ENCODE assay signal across 25 cellular contexts in genomic region chr6:52077180-52077884, GRCh38. TPM values are rescaled to one million over a fixed set of nuclear protein-coding genes. Genes with fewer than 3 reads are reported as not detected.
DNase-seq lines count a peak whose midpoint lies in the region; ATAC-seq and TF ChIP-seq lines count a peak whose summit lies in the region.
"Had no signal": no experiment of that assay in that cellular context is flagged by ENCODE, and none has a peak within 500 bp of the region (broad histone marks: within the 10 kb centered on the region; RNA-seq: fewer than 3 reads in every experiment).

No MANE protein-coding gene starts in this region.

- no peak overlapping the region for H3K4me2 ChIP-seq in mesendoderm (ENCODE audit: low read length)

- H3K9ac ChIP-seq in ES-I3 (ENCODE audit: low read depth, low read length) (peak overlapping the region; percentile 26; the same call in 1 of the 2 replicates), mesendoderm (ENCODE audit: low read length) (no peak overlapping the region)

- no peaks in the 10 kb centered on the region for H3K27me3 ChIP-seq in mesendoderm (ENCODE audit: insufficient read depth, low read length, poor library complexity)
- H3K27me3 ChIP-seq: esophagus muscularis mucosa, thyroid gland had no signal

- H3K18ac ChIP-seq in mesendoderm (ENCODE audit: low read length), result peak overlapping the region; percentile 87

- no peak overlapping the region for H3K4me3 ChIP-seq in mesendoderm (ENCODE audit: low read length)
- H3K4me3 ChIP-seq: esophagus muscularis mucosa, gastroesophageal sphincter, thyroid gland had no signal

- H3K4me1 ChIP-seq in ES-I3 (ENCODE audit: insufficient read depth, low read length), result peaks cover 33% of the 10 kb centered on the region
- peaks cover 8% of the 10 kb centered on the region for H3K4me1 ChIP-seq in mesendoderm (ENCODE audit: control insufficient read depth, low read depth, low read length)
- H3K4me1 ChIP-seq: esophagus muscularis mucosa, gastroesophageal sphincter had no signal

- H4K5ac ChIP-seq in mesendoderm (ENCODE audit: low read length), result no peak overlapping the region

- H3K27me3 Mint-ChIP-seq in activated naive CD8-positive, alpha-beta T cell treated with anti-CD3 and anti-CD28 coated beads for 36 hours, result peaks cover 44% of the 10 kb centered on the region
- H3K27me3 Mint-ChIP-seq in mesothelial cell of epicardium (ENCODE audit: low read depth), result peaks cover 35% of the 10 kb centered on the region
- H3K27me3 Mint-ChIP-seq: stimulated activated naive B cell treated with anti-CD40 and anti-IgM and Interleukin-4, amounts not matched to agents 10 μg/mL and 1 μg/mL and 100 μg/mL, for 72 hours had no signal

- H4K8ac ChIP-seq in mesendoderm (ENCODE audit: low read depth, low read length), result no peak overlapping the region

- no peaks in the 10 kb centered on the region for H3K36me3 Mint-ChIP-seq in activated naive CD8-positive, alpha-beta T cell treated with anti-CD3 and anti-CD28 coated beads for 36 hours
- no peaks in the 10 kb centered on the region for H3K36me3 Mint-ChIP-seq in mesothelial cell of epicardium
- H3K36me3 Mint-ChIP-seq: activated naive CD4-positive, alpha-beta T cell treated with anti-CD3 and anti-CD28 coated beads, Interleukin-2, amount 50 U/mL, for 72 hours; natural killer cell; stimulated activated naive B cell treated with anti-CD40 and anti-IgM and Interleukin-4, amounts not matched to agents 10 μg/mL and 1 μg/mL and 100 μg/mL, for 72 hours had no signal

- H3K79me2 ChIP-seq in mesendoderm (ENCODE audit: control insufficient read depth, insufficient read depth, low read length), result no peaks in the 10 kb centered on the region

- peak overlapping the region; percentile 93 for H2BK120ac ChIP-seq in mesendoderm (ENCODE audit: low read depth, low read length)

- peak overlapping the region; percentile 36 for H2BK5ac ChIP-seq in mesendoderm (ENCODE audit: low read length)

- no peak overlapping the region for H2AK5ac ChIP-seq in mesendoderm (ENCODE audit: low read length)

- no peak for ATAC-seq in GM18517 (IDR thresholded peaks at IDR 0.05; ENCODE audit: unreplicated experiment)
- ATAC-seq: activated naive CD4-positive, alpha-beta T cell treated with anti-CD3 and anti-CD28 coated beads, Interleukin-2, amount 50 U/mL, for 72 hours; gastroesophageal sphincter; natural killer cell; stimulated activated naive B cell treated with anti-CD40 and anti-IgM and Interleukin-4, amounts not matched to agents 10 μg/mL and 1 μg/mL and 100 μg/mL, for 72 hours had no signal

- H3K23ac ChIP-seq in mesendoderm (ENCODE audit: low read length), result no peak overlapping the region

- no peak for TF ChIP-seq CTCF in mesothelial cell of epicardium (IDR thresholded peaks at IDR 0.05; ENCODE audit: unreplicated experiment)

- H3K4ac ChIP-seq in mesendoderm (ENCODE audit: low read depth, low read length), result no peak overlapping the region

- no peak overlapping the region for H3K27ac Mint-ChIP-seq in activated naive CD8-positive, alpha-beta T cell treated with anti-CD3 and anti-CD28 coated beads for 36 hours
- no peak overlapping the region for H3K27ac Mint-ChIP-seq in mesothelial cell of epicardium
- H3K27ac Mint-ChIP-seq: activated naive CD4-positive, alpha-beta T cell treated with anti-CD3 and anti-CD28 coated beads, Interleukin-2, amount 50 U/mL, for 72 hours; natural killer cell; stimulated activated naive B cell treated with anti-CD40 and anti-IgM and Interleukin-4, amounts not matched to agents 10 μg/mL and 1 μg/mL and 100 μg/mL, for 72 hours had no signal

- no peaks in the 10 kb centered on the region for H3K9me3 Mint-ChIP-seq in activated naive CD8-positive, alpha-beta T cell treated with anti-CD3 and anti-CD28 coated beads for 36 hours
- H3K9me3 Mint-ChIP-seq in mesothelial cell of epicardium, result no peaks in the 10 kb centered on the region
- H3K9me3 Mint-ChIP-seq: activated naive CD4-positive, alpha-beta T cell treated with anti-CD3 and anti-CD28 coated beads, Interleukin-2, amount 50 U/mL, for 72 hours; natural killer cell; stimulated activated naive B cell treated with anti-CD40 and anti-IgM and Interleukin-4, amounts not matched to agents 10 μg/mL and 1 μg/mL and 100 μg/mL, for 72 hours had no signal

- no CpG with 5 or more reads among the region's 3 CpGs for WGBS in mesendoderm (ENCODE audit: extremely low coverage, insufficient coverage, low lambda C conversion rate)

- no peak overlapping the region for H3K4me3 Mint-ChIP-seq in activated naive CD8-positive, alpha-beta T cell treated with anti-CD3 and anti-CD28 coated beads for 36 hours
- no peak overlapping the region for H3K4me3 Mint-ChIP-seq in mesothelial cell of epicardium
- H3K4me3 Mint-ChIP-seq: natural killer cell; stimulated activated naive B cell treated with anti-CD40 and anti-IgM and Interleukin-4, amounts not matched to agents 10 μg/mL and 1 μg/mL and 100 μg/mL, for 72 hours had no signal

- DNase-seq in NCI-H69 (lab: John Stamatoyannopoulos, UW) (peak; percentile 23), iPS DF 19.7 (ENCODE audit: low read depth, low spot score) (peak; percentile 80), mesendoderm (peak; percentile 83), NCI-H510A (lab: John Stamatoyannopoulos, UW) (no peak), mesothelial cell of epicardium (ENCODE audit: low spot score in 2 of 2, unreplicated experiment in 2 of 2) (no peak)
- DNase-seq in activated naive CD8-positive, alpha-beta T cell treated with anti-CD3 and anti-CD28 coated beads for 36 hours, result no peak
- DNase-seq: activated CD4-positive, alpha-beta T cell treated with anti-CD3 and anti-CD28 coated beads for 48 hours; DMS 273 treated with DMSO at 0.1 percent for 48 hours; effector CD8-positive, alpha-beta T cell; GDM1; GOT3; natural killer cell; NCI-H1105; NCI-H2081; posterior cingulate gyrus; stimulated activated CD4-positive, alpha-beta T cell treated with anti-CD3 and anti-CD28 coated beads, Interleukin-1b, Interleukin-23, amount 100 ng/mL, for 48 hours; stimulated activated naive B cell treated with anti-CD40 and anti-IgM and Interleukin-4, amounts not matched to agents 10 μg/mL and 1 μg/mL and 100 μg/mL, for 72 hours; thyroid gland had no signal

- H3K9me3 ChIP-seq in ES-I3 (ENCODE audit: control insufficient read depth, insufficient read depth, low read length), result no peaks in the 10 kb centered on the region
- H3K9me3 ChIP-seq: esophagus muscularis mucosa, gastroesophageal sphincter, thyroid gland had no signal

- H3K4me1 Mint-ChIP-seq in activated naive CD8-positive, alpha-beta T cell treated with anti-CD3 and anti-CD28 coated beads for 36 hours, result no peaks in the 10 kb centered on the region
- peaks cover 19% of the 10 kb centered on the region for H3K4me1 Mint-ChIP-seq in mesothelial cell of epicardium
- H3K4me1 Mint-ChIP-seq: natural killer cell; stimulated activated naive B cell treated with anti-CD40 and anti-IgM and Interleukin-4, amounts not matched to agents 10 μg/mL and 1 μg/mL and 100 μg/mL, for 72 hours had no signal

- H3K36me3 ChIP-seq in ES-I3 (ENCODE audit: insufficient read depth, low read length) (no peaks in the 10 kb centered on the region), mesendoderm (ENCODE audit: control insufficient read depth, insufficient read depth, low read length) (no peaks in the 10 kb centered on the region)
- H3K36me3 ChIP-seq: esophagus muscularis mucosa, gastroesophageal sphincter, thyroid gland had no signal

- peak overlapping the region; percentile 74 for H2BK15ac ChIP-seq in mesendoderm (replicated peaks; ENCODE audit: low read depth)

- peak overlapping the region; percentile 76 for H3K56ac ChIP-seq in mesendoderm (ENCODE audit: low read length)

- H3K79me1 ChIP-seq in mesendoderm (ENCODE audit: low read length), result no peaks in the 10 kb centered on the region

- H3K27ac ChIP-seq in mesendoderm (ENCODE audit: low read depth, low read length), result peak overlapping the region; percentile 91
- H3K27ac ChIP-seq: esophagus muscularis mucosa, gastroesophageal sphincter, thyroid gland had no signal

RNA-seq across cellular contexts. Expression of gene PKHD1, which starts 10.1 kb away (rescaled TPM):
- 0.04 TPM for polyA plus RNA-seq in mesendoderm (2013, experiment 1 of 2)
- 0.03 TPM for polyA plus RNA-seq in mesendoderm (2013, experiment 2 of 2)
- total RNA-seq in activated naive CD8-positive, alpha-beta T cell treated with anti-CD3 and anti-CD28 coated beads for 36 hours, result not detected
- 0.02 to 0.04 TPM (median 0.02 TPM) in 3 replicates for total RNA-seq in mesothelial cell of epicardium
- total RNA-seq: activated naive CD4-positive, alpha-beta T cell treated with anti-CD3 and anti-CD28 coated beads, Interleukin-2, amount 50 U/mL, for 72 hours; mesenteric fat pad; natural killer cell; NCI-H460 had no signal

Comparison
In these comparisons a context has a peak if more than half of its experiments do, and no peak if none do; other contexts are left out.
1. DNase-seq: peak in NCI-H69 (single experiment), iPS DF 19.7 (single experiment) and mesendoderm (single experiment); none in NCI-H510A (single experiment), activated naive CD8-positive, alpha-beta T cell treated with anti-CD3 and anti-CD28 coated beads for 36 hours (single experiment) and mesothelial cell of epicardium (0 of 2).